1 cellular context compared by ENCODE assay signal in genomic region chr7:50812847-50813475, GRCh38.
TF ChIP-seq lines count a peak whose summit lies in the region.

No MANE protein-coding gene starts in this region.

TF ChIP-seq in K562, 482 proteins besides CTCF, POLR2A, EP300 and RAD21 (continued from another document):
- TF ChIP-seq JUND (IDR thresholded peaks at IDR 0.05; ENCODE audit: borderline replicate concordance, low read depth, low read length) (peak; percentile 82), JUND (tag; IDR thresholded peaks at IDR 0.05; ENCODE audit: borderline replicate concordance, low read depth, low read length) (peak; percentile 92; the same call in 2 of the 3 replicates), ATF3 (IDR thresholded peaks at IDR 0.05) (peak; percentile 64; the same call in 1 of the 2 replicates), ATF3 (CRISPR knock-in tag; conservative IDR thresholded peaks at IDR 0.05) (no peak), TEAD4 (IDR thresholded peaks at IDR 0.05; ENCODE audit: low read length) (peak; percentile 49; the same call in 1 of the 2 replicates), TEAD4 (CRISPR knock-in tag; IDR thresholded peaks at IDR 0.05; ENCODE audit: borderline replicate concordance) (no peak), TEAD1 (CRISPR knock-in tag; IDR thresholded peaks at IDR 0.05) (peak in 1 of 2 experiments; percentile 64; a peak in 1 of 4 replicates), RCOR1 (IDR thresholded peaks at IDR 0.05; ENCODE audit: borderline replicate concordance in 1 of 2, low read depth in 2 of 2, low read length in 2 of 2) (0 out of 4 replicates have a peak, but pooled peaks of 1 of the 2 experiments have one; percentile 30), NRF1 (conservative IDR thresholded peaks at IDR 0.05 in 1 of 2, IDR thresholded peaks at IDR 0.05 in 1 of 2) (0 out of 4 replicates have a peak, but pooled peaks of 1 of the 2 experiments have one; percentile 12), JUN (IDR thresholded peaks at IDR 0.05; ENCODE audit: borderline replicate concordance, low read depth, low read length) (peak; percentile 75; the same call in 1 of the 2 replicates), JUN (CRISPR knock-in tag; IDR thresholded peaks at IDR 0.05; ENCODE audit: borderline replicate concordance) (no peak), NEUROD1 (IDR thresholded peaks at IDR 0.05; ENCODE audit: borderline replicate concordance, low read depth, low read length, partially characterized antibody) (no peak)
